In the genomic region with DNA sequence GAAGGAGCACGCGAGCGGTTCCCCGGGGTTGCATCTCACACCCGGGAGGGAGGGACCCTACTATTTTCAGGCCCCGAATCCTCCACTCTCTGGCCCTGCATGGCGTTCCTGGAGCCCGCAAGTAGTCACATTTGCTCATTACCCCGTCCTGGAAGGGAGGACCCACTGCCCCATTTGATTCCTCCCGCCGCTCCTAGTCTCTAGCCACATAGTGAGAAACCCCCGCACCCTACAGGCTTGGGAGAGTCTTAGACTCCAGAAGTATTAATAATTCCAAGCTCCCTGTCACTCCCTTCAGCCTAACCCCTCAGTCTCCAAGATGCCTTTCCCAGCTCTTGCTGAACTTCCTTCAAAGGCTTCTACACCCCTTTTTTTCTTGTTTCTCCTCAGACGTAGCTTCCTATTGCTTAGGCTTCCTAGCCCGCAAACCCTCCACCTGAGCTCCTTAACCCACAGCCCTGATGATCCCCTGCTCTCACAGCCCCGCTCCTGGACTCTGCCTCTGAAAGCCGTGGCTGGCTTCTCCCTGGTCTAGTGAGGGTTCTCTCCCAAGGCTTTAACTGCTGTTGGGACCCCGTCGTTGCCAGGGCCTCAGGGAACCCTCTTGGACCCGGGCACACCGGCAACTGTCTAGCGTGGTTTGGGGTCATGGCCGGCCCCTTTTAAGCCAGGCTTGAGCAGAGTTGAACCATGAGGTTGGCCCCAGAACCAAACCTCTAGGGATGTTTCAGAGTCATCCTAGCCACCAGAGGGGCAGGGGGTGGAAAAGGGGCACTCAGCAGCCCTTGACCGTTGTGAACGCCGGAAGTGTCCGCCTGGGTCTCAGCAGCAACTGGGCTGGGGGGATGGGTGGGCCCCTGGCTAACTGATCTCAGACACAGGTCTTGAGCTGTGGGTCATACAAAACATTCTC, we compare ENCODE assay signal across 6 cellular contexts. TPM values are rescaled to one million over a fixed set of nuclear protein-coding genes. Genes with fewer than 3 reads are reported as not detected.
DNase-seq lines count a peak whose midpoint lies in the region; TF ChIP-seq lines count a peak whose summit lies in the region.

No MANE protein-coding gene starts in this region.

- H3K4me3 ChIP-seq in GM08714 (ENCODE audit: low read length) = peak overlapping the region; percentile 93
- H3K4me3 ChIP-seq in PC-9 = peak overlapping the region; percentile 60
- H3K4me3 ChIP-seq in fibroblast of pulmonary artery (replicated peaks; ENCODE audit: low read depth, low read length) = peak overlapping the region; percentile 88

- H3K4me1 ChIP-seq in PC-9 (replicated peaks; ENCODE audit: insufficient read depth) = peaks cover 43% of the 10 kb centered on the region

- POLR2A ChIA-PET in PC-9 (lab: Charles Lee; ENCODE audit: unreplicated experiment) = interaction anchor here (0.6 to 0.7 kb wide), 3 partner anchors 28 to 198 kb away, joined by 3 to 5 read pairs (median 4); a partner anchor contains a TSS

- BruUV-seq in PC-9 (replicated peaks; lab: Mats Ljungman, UMichigan) = TSS peak; percentile 25

- no peak for TF ChIP-seq CTCF in PC-9 (conservative IDR thresholded peaks at IDR 0.05)
- no peak for TF ChIP-seq CTCF in fibroblast of pulmonary artery (IDR thresholded peaks at IDR 0.05; ENCODE audit: low read length, missing control alignments)

- H3K27ac ChIP-seq in PC-9 = peak overlapping the region; percentile 99

- intact Hi-C loops in PC-9 (cut with micrococcal nuclease; ENCODE audit: unreplicated experiment) = loop anchor here (2.0 to 10.0 kb wide), 4 partner anchors 143 to 355 kb away; a partner anchor contains a TSS

- H3K4me2 ChIP-seq in PC-9 = peak overlapping the region; percentile 93

- H3K9me2 ChIP-seq in PC-9 (ENCODE audit: insufficient read depth) = no peaks in the 10 kb centered on the region

- H4K20me1 ChIP-seq in PC-9 (ENCODE audit: insufficient read depth) = peaks cover 9% of the 10 kb centered on the region

- DNase-seq in PC-9 = peak in 1 of 2 experiments; percentile 34
- DNase-seq in fibroblast of pulmonary artery (ENCODE audit: low read depth) = peak; percentile 21
- peak; percentile 22 for DNase-seq in superior temporal gyrus (ENCODE audit: extremely low spot score)
- no peak for DNase-seq in DMS79 (lab: John Stamatoyannopoulos, UW)
- no peak for DNase-seq in activated CD4-positive, alpha-beta T cell treated with anti-CD3 and anti-CD28 coated beads, Interleukin-2, amount 50 U/mL, for 1 hour

- peaks cover 21% of the 10 kb centered on the region for H3F3A ChIP-seq in PC-9 (ENCODE audit: insufficient read depth, low read depth)

- no peaks in the 10 kb centered on the region for H3K9me3 ChIP-seq in PC-9 (ENCODE audit: insufficient read depth, low read depth)

- H2AFZ ChIP-seq in PC-9 = peak overlapping the region; percentile 72

- no peaks in the 10 kb centered on the region for H3K27me3 ChIP-seq in PC-9 (ENCODE audit: insufficient read depth, low read depth)

- CTCF ChIA-PET in PC-9 (lab: Charles Lee) = interaction anchor here (0.6 to 1.2 kb wide), 7 partner anchors 16 to 292 kb away, joined by 3 to 18 read pairs (median 4); a partner anchor contains a TSS

- H3K79me2 ChIP-seq in PC-9 (ENCODE audit: low read depth) = peaks cover 32% of the 10 kb centered on the region

- H3K36me3 ChIP-seq in PC-9 (ENCODE audit: low read depth) = 0 out of 2 replicates have a peak, but pooled peaks cover 3% of the 10 kb centered on the region

RNA-seq across cellular contexts. Expression of a gene that starts 0.9 kb away (rescaled TPM):
- total RNA-seq in PC-9 (2021) = 99.2 and 102 TPM in 2 replicates

RNA-seq across cellular contexts. Expression of a gene that starts 29.6 kb away (rescaled TPM):
- total RNA-seq in PC-9 (2021) = not detected in 2 replicates

RNA-seq across cellular contexts. Expression of a gene that starts 30.0 kb away (rescaled TPM):
- total RNA-seq in PC-9 (2021) = 52.1 and 60.5 TPM in 2 replicates

RNA-seq across cellular contexts. Expression of a gene that starts 49.0 kb away (rescaled TPM):
- total RNA-seq in PC-9 (2021) = 10.9 and 13.5 TPM in 2 replicates

RNA-seq across cellular contexts. Expression of a gene that starts 49.2 kb away (rescaled TPM):
- total RNA-seq in PC-9 (2021) = 94.0 and 110 TPM in 2 replicates

Comparison
In these comparisons a context has a peak if more than half of its experiments do, and no peak if none do; other contexts are left out.
1. DNase-seq: peak in fibroblast of pulmonary artery (single experiment) and superior temporal gyrus (single experiment); none in DMS79 (single experiment) and activated CD4-positive, alpha-beta T cell treated with anti-CD3 and anti-CD28 coated beads, Interleukin-2, amount 50 U/mL, for 1 hour (single experiment).
2. Peak in every context shown above with its lines, with median percentiles within 50 percentile points of each other: H3K4me3 ChIP-seq.